In the genomic region with DNA sequence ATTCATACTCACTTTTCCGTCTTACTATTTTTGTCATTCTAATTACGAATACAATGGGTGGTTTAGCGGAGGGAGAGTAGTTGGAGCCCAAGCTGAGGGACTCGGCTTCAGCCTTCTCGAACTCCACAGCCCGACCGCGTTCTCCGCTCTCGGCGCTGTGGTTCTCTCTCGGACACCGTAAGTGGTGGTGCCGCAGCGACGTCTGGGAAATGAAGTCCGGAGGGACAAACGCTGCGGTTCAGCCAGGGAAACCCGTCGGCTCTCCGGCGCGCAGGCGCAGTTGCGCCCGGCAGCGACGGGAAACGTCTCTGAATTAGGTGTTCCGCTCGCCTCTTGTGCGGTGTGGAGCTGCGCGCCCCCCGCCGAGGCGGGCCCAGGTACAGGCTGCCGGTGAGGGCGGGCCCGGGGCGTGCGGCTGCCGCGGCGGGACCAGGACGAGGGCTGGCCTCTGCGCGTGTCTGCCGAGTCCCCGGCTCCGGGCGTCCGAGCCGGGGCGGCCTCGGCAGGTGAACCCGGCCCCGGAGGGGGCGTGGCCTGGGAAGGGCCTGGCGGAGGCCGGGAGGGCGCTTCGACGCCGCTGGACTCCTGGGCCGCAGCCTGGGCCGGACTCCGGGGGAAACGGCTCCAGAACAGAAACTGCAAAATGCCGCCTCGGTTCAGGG, we compare ENCODE assay signal across 8 cellular contexts. TPM values are rescaled to one million over a fixed set of nuclear protein-coding genes. Genes with fewer than 3 reads are reported as not detected.
DNase-seq lines count a peak whose midpoint lies in the region; ATAC-seq, FAIRE-seq and TF ChIP-seq lines count a peak whose summit lies in the region.

A gene (plus strand): TSS at position 277 of the 662 bp plus-strand sequence. CDS start 1,201 bp downstream, outside the sequence.

- H3K4me3 ChIP-seq in astrocyte (ENCODE audit: insufficient read depth, low read depth, low read length), result peak within 1 kb of the TSS; percentile 79
- H3K4me3 ChIP-seq in right cardiac atrium (ENCODE audit: low read length), result peak within 1 kb of the TSS; percentile 84
- peak within 1 kb of the TSS; percentile 54 to 99 (median 76) for H3K4me3 ChIP-seq in upper lobe of left lung

- TF ChIP-seq POLR2A in upper lobe of left lung (IDR thresholded peaks at IDR 0.05), result peak in 2 of 4 donors; percentile 47 to 73

- TF ChIP-seq CTCF in astrocyte (IDR thresholded peaks at IDR 0.05; ENCODE audit: insufficient read depth, low read depth, low read length) (no peak), progenitor cell of endocrine pancreas (IDR thresholded peaks at IDR 0.05; ENCODE audit: unreplicated experiment) (no peak), upper lobe of left lung (IDR thresholded peaks at IDR 0.05) (peak in 2 of 6 experiments; percentile 12 to 20)

- no peaks in the 10 kb centered on the region for H3K4me1 Mint-ChIP-seq in astrocyte (ENCODE audit: low read depth, unreplicated experiment)
- H3K4me1 Mint-ChIP-seq in progenitor cell of endocrine pancreas (ENCODE audit: low read depth), result peaks cover 1% of the 10 kb centered on the region

- H3K9me3 Mint-ChIP-seq in astrocyte (ENCODE audit: unreplicated experiment), result peaks cover 18% of the 10 kb centered on the region
- peaks cover 31% of the 10 kb centered on the region for H3K9me3 Mint-ChIP-seq in progenitor cell of endocrine pancreas (ENCODE audit: low read depth)

- intact Hi-C loops in right cardiac atrium (cut with DNase I), result loop anchor here in 1 of 4 donors (5.0 to 10.0 kb wide), 2 partner anchors 39 to 79 kb away; a partner anchor contains a TSS

- H3K27me3 Mint-ChIP-seq in astrocyte (ENCODE audit: low read depth, unreplicated experiment) (no peaks in the 10 kb centered on the region), progenitor cell of endocrine pancreas (no peaks in the 10 kb centered on the region)

- H4K20me1 ChIP-seq in astrocyte (ENCODE audit: insufficient read depth, low read length), result no peaks in the 10 kb centered on the region

- H3K4me1 ChIP-seq in astrocyte (ENCODE audit: insufficient read depth, low read length) (no peaks in the 10 kb centered on the region), right cardiac atrium (ENCODE audit: control insufficient read depth, insufficient read depth, low read length) (peaks cover 4% of the 10 kb centered on the region), upper lobe of left lung (peaks cover 6 to 10% (median 9%) of the 10 kb centered on the region in 4 donors)

- H3K27me3 ChIP-seq in astrocyte (ENCODE audit: insufficient read depth, low read length) (no peaks in the 10 kb centered on the region), right cardiac atrium (ENCODE audit: control insufficient read depth, insufficient read depth) (no peaks in the 10 kb centered on the region), upper lobe of left lung (no peaks in the 10 kb centered on the region)

- H3K4me2 ChIP-seq in astrocyte (ENCODE audit: low read length), result peak within 1 kb of the TSS; percentile 88

- TF ChIP-seq EP300 in upper lobe of left lung (IDR thresholded peaks at IDR 0.05), result no peak

- under 1% methylated on average over 72 of the region's 72 CpGs for WGBS in right cardiac atrium
- WGBS in upper lobe of left lung, 2 donors, result 1% methylated on average over 16 to 61 of the region's 72 CpGs

- peak within 1 kb of the TSS; percentile 72 for H3K9ac ChIP-seq in astrocyte (ENCODE audit: low read length)

- H3K27ac Mint-ChIP-seq in astrocyte (ENCODE audit: unreplicated experiment) (peak within 1 kb of the TSS; percentile 83), progenitor cell of endocrine pancreas (peak within 1 kb of the TSS; percentile 97)

- FAIRE-seq in astrocyte (lab: Jason Lieb, UNC), result peak; percentile 79

- H3K27ac ChIP-seq in astrocyte (ENCODE audit: low read depth, low read length) (no peak within 1 kb of the TSS), right cardiac atrium (ENCODE audit: low read length) (peak within 1 kb of the TSS; percentile 85), upper lobe of left lung (peak within 1 kb of the TSS; percentile 80 to 93 (median 88))

- H3K36me3 ChIP-seq in astrocyte (ENCODE audit: insufficient read depth, low read length), result no peaks in the 10 kb centered on the region
- peaks cover 19 to 27% (median 25%) of the 10 kb centered on the region in 4 donors for H3K36me3 ChIP-seq in upper lobe of left lung

- H3K36me3 Mint-ChIP-seq in astrocyte (ENCODE audit: low read depth, unreplicated experiment), result peaks cover 21% of the 10 kb centered on the region
- peaks cover 42% of the 10 kb centered on the region for H3K36me3 Mint-ChIP-seq in progenitor cell of endocrine pancreas (ENCODE audit: insufficient read depth)

- DNase-seq in CMK (ENCODE audit: low read depth), result peak; percentile 81
- DNase-seq in NCI-H1048 (lab: John Stamatoyannopoulos, UW), result peak; percentile 89
- DNase-seq in T-helper 9 cell, result peak; percentile 89
- peak; percentile 95 for DNase-seq in astrocyte (ENCODE audit: low read depth)
- DNase-seq in right cardiac atrium, result peak; percentile 95 to 98 (median 97)
- peak; percentile 87 for DNase-seq in progenitor cell of endocrine pancreas (ENCODE audit: low spot score, unreplicated experiment)
- peak; percentile 93 to 98 for DNase-seq in upper lobe of left lung

- H2AFZ ChIP-seq in astrocyte (ENCODE audit: low read depth, low read length), result peak within 1 kb of the TSS; percentile 86

- H3K4me3 Mint-ChIP-seq in astrocyte (ENCODE audit: unreplicated experiment) (peak within 1 kb of the TSS; percentile 86), progenitor cell of endocrine pancreas (ENCODE audit: low read depth) (peak within 1 kb of the TSS; percentile 93)

- H3K9me3 ChIP-seq in astrocyte (ENCODE audit: insufficient read depth, low read depth, low read length) (peaks cover 7% of the 10 kb centered on the region), right cardiac atrium (ENCODE audit: control insufficient read depth, low read length) (peaks cover 5% of the 10 kb centered on the region), upper lobe of left lung (peaks cover 14 to 34% (median 29%) of the 10 kb centered on the region in 4 donors)

- no peaks in the 10 kb centered on the region for H3K79me2 ChIP-seq in astrocyte (ENCODE audit: insufficient read depth, low read length)

- ATAC-seq in GM21825 (IDR thresholded peaks at IDR 0.05; ENCODE audit: unreplicated experiment), result peak; percentile 90
- ATAC-seq in right cardiac atrium, result peak; percentile 98 to 99
- ATAC-seq in upper lobe of left lung (ENCODE audit: low FRiP score in 2 of 2), result peak; percentile 95 to 99

RNA-seq across cellular contexts. Expression of the gene that starts here (rescaled TPM):
- total RNA-seq in astrocyte (1.6 and 1.9 TPM in 2 replicates), right cardiac atrium (1 to 10 TPM; 4.1 to 6.2 (median 5.4) TPM), progenitor cell of endocrine pancreas (7.9 and 10.3 TPM in 2 replicates), upper lobe of left lung (1 to 10 TPM; 2.4 to 5.3 (median 4.0) TPM)
- 3.0 TPM for polyA plus RNA-seq in right cardiac atrium
